In the genomic region with DNA sequence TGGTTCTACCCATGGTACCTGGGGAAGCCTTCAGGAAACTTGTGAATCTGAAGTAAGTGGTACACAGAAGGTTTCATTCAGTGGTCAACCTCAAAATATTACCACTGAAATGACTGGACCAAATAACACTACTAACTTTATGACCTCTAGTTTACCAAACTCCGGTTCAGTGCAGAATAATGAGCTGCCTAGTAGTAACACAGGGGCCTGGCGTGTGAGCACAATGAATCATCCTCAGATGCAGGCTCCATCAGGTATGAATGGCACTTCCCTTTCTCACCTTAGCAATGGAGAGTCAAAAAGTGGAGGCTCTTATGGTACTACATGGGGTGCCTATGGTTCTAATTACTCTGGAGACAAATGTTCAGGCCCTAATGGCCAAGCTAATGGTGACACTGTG, we compare ENCODE assay signal across 24 cellular contexts. TPM values are rescaled to one million over a fixed set of nuclear protein-coding genes. Genes with fewer than 3 reads are reported as not detected.
"Had no signal": no experiment of that assay in that cellular context is flagged by ENCODE, and none has a peak within 500 bp of the region (broad histone marks: within the 10 kb centered on the region; RNA-seq: fewer than 3 reads in every experiment).

No MANE protein-coding gene starts in this region.

- ATAC-seq: natural killer cell, T-helper 17 cell had no signal

- H3K27ac ChIP-seq: colonic mucosa, left ventricle myocardium inferior, thoracic aorta, vagina had no signal

- DNase-seq: activated CD4-positive, alpha-beta memory T cell treated with anti-CD3 and anti-CD28 coated beads, Interleukin-2, amount 10 ng/mL, durations not matched to agents 7 days and 5 days; activated CD4-positive, alpha-beta T cell treated with anti-CD3 and anti-CD28 coated beads for 48 hours; activated gamma-delta T cell treated with Interleukin-2 at 50 U/mL for 16 hours; colonic mucosa; endodermal cell; erythroblast; foreskin fibroblast; kidney; left ventricle myocardium inferior; natural killer cell; stimulated activated CD4-positive, alpha-beta T cell treated with anti-CD3 and anti-CD28 coated beads, Interleukin-2, amount 100 ng/mL, for 48 hours; stimulated activated CD8-positive, alpha-beta memory T cell treated with anti-CD3 and anti-CD28 coated beads, Interleukin-4, amount 100 ng/mL, for 48 hours; stimulated activated naive CD4-positive, alpha-beta T cell treated with Interleukin-2 at 50 U/mL for 16 hours; T-helper 17 cell had no signal

- H3K27me3 Mint-ChIP-seq: activated CD4-positive, alpha-beta memory T cell treated with anti-CD3 and anti-CD28 coated beads, Interleukin-2, amount 10 ng/mL, durations not matched to agents 7 days and 5 days; activated naive CD4-positive, alpha-beta T cell treated with anti-CD3 and anti-CD28 coated beads, Interleukin-2, amount 50 U/mL, for 24 hours; progenitor cell of endocrine pancreas; T-helper 17 cell; type B pancreatic cell had no signal

- H3K4me3 Mint-ChIP-seq: activated CD4-positive, alpha-beta memory T cell treated with anti-CD3 and anti-CD28 coated beads, Interleukin-2, amount 10 ng/mL, durations not matched to agents 7 days and 5 days; activated naive CD4-positive, alpha-beta T cell treated with anti-CD3 and anti-CD28 coated beads, Interleukin-2, amount 50 U/mL, for 24 hours; activated T-helper 1 cell treated with anti-CD3 and anti-CD28 coated beads, Interleukin-12 subunit alpha, Interleukin-12 subunit beta, Interleukin-2, Interleukin-4 antibody, amounts not matched to agents 30 ng/mL and 10 ng/mL and 1 ng/mL, durations not matched to agents 14 hours and 24 hours and 36 hours; endodermal cell; mesothelial cell of epicardium; natural killer cell; T-helper 17 cell; type B pancreatic cell had no signal

- H3K4me1 Mint-ChIP-seq: activated CD4-positive, alpha-beta memory T cell treated with anti-CD3 and anti-CD28 coated beads, Interleukin-2, amount 10 ng/mL, durations not matched to agents 7 days and 5 days; endodermal cell; mesothelial cell of epicardium had no signal

- H3K27ac Mint-ChIP-seq: activated CD4-positive, alpha-beta memory T cell treated with anti-CD3 and anti-CD28 coated beads, Interleukin-2, amount 10 ng/mL, durations not matched to agents 7 days and 5 days; activated T-helper 1 cell treated with anti-CD3 and anti-CD28 coated beads, Interleukin-12 subunit alpha, Interleukin-12 subunit beta, Interleukin-2, Interleukin-4 antibody, amounts not matched to agents 30 ng/mL and 10 ng/mL and 1 ng/mL, durations not matched to agents 14 hours and 24 hours and 36 hours; mesothelial cell of epicardium; T-helper 17 cell; type B pancreatic cell had no signal

- H3K9me3 Mint-ChIP-seq: activated CD4-positive, alpha-beta memory T cell treated with anti-CD3 and anti-CD28 coated beads, Interleukin-2, amount 10 ng/mL, durations not matched to agents 7 days and 5 days; activated naive CD4-positive, alpha-beta T cell treated with anti-CD3 and anti-CD28 coated beads, Interleukin-2, amount 50 U/mL, for 24 hours; activated T-helper 1 cell treated with anti-CD3 and anti-CD28 coated beads, Interleukin-12 subunit alpha, Interleukin-12 subunit beta, Interleukin-2, Interleukin-4 antibody, amounts not matched to agents 30 ng/mL and 10 ng/mL and 1 ng/mL, durations not matched to agents 14 hours and 24 hours and 36 hours; endodermal cell; mesothelial cell of epicardium; natural killer cell; type B pancreatic cell had no signal

RNA-seq across cellular contexts. Expression of gene SLC5A11, which starts 55.9 kb away (rescaled TPM):
- total RNA-seq: activated CD4-positive, alpha-beta memory T cell treated with anti-CD3 and anti-CD28 coated beads, Interleukin-2, amount 10 ng/mL, durations not matched to agents 7 days and 5 days; astrocyte; lung microvascular endothelial cell; osteocyte; vagina had no signal
